In the genomic region with DNA sequence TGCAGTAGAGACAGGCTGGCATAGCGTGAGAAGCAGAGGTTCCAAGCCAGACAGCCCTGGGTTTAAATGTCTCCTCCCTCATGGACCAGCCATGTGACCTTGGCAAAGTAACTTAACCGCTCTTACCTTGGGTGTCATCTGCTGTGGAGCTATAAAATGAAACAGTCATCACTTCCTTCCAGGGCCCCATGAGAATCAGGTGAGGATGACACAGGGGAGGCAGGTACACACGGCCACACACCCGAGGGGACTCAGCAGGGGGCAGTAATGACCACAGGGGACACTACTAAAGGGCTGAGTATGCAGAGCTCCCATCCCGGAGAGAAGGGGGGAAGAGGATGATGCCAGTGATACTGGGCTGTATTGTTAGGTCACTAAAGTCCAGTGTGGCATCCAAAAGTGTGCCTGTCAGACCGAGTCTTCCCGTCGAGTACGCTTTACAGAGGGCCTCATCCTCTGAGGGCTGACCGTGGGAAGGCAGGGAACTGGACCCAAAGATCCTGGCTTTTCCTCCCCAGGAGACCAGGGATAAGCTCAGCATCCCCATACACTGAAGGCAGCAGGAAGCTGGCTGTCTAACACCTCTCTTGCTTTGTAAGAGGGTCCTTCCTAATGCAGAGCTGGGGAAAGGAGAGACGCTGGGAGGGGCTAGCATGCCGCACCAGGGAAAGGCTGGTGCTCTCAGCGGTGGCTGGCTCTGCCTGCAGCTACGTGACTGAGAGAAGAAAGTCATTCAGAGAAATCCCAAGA, we compare ENCODE assay signal across 20 cellular contexts.
DNase-seq lines count a peak whose midpoint lies in the region; ATAC-seq, FAIRE-seq and TF ChIP-seq lines count a peak whose summit lies in the region.
"Had no signal": no experiment of that assay in that cellular context is flagged by ENCODE, and none has a peak within 500 bp of the region (broad histone marks: within the 10 kb centered on the region; RNA-seq: fewer than 3 reads in every experiment).

No MANE protein-coding gene starts in this region.

- intact Hi-C loops in posterior vena cava (cut with DNase I), result loop anchor here in 1 of 2 donors (10.0 kb wide), 1 partner anchor 387 kb away; no protein-coding TSS in a partner anchor

- no peak for ATAC-seq in GM18517 (IDR thresholded peaks at IDR 0.05; ENCODE audit: unreplicated experiment)
- ATAC-seq: GM12878 had no signal

- H3K36me3 ChIP-seq in bronchial epithelial cell (ENCODE audit: control insufficient read depth, insufficient read depth, low read length), result no peaks in the 10 kb centered on the region
- H3K36me3 ChIP-seq: BLaER1 treated with 17β-estradiol and CSF1 and Interleukin-3, amounts not matched to agents 10 nM and 100 nM had no signal

- H3K36me3 Mint-ChIP-seq in T-helper 2 cell treated with Interferon-gamma antibody and Interleukin-4, amounts not matched to agents 5 μg/mL and 100 μg/mL, for 36 hours (ENCODE audit: low read depth), result no peaks in the 10 kb centered on the region
- H3K36me3 Mint-ChIP-seq: CD4-positive, alpha-beta memory T cell had no signal

- no peak overlapping the region for H3K27ac Mint-ChIP-seq in T-helper 2 cell treated with Interferon-gamma antibody and Interleukin-4, amounts not matched to agents 5 μg/mL and 100 μg/mL, for 36 hours
- H3K27ac Mint-ChIP-seq: CD4-positive, alpha-beta memory T cell had no signal

- H3K27me3 ChIP-seq in bronchial epithelial cell (ENCODE audit: control insufficient read depth, insufficient read depth, low read length), result peaks cover 2% of the 10 kb centered on the region

- peak; percentile 96 for FAIRE-seq in bronchial epithelial cell (lab: Jason Lieb, UNC)
- FAIRE-seq: GM12878 had no signal

- DNase-seq in NCI-H69 (lab: John Stamatoyannopoulos, UW) (peak; percentile 90), bronchial epithelial cell (ENCODE audit: low read depth) (no peak), islet precursor cell (peak; percentile 51), posterior vena cava (ENCODE audit: low spot score) (peak; percentile 42), KG1 (lab: John Stamatoyannopoulos, UW) (no peak), iPS-NIHi7 (ENCODE audit: extremely low spot score) (no peak)
- no peak for DNase-seq in T-helper 2 cell treated with Interferon-gamma antibody and Interleukin-4, amounts not matched to agents 5 μg/mL and 100 μg/mL, for 36 hours (ENCODE audit: low spot score)
- DNase-seq: Caco-2; CD4-positive, alpha-beta memory T cell; DND-41; KBM-7; NCI-H1092; NCI-H1436; NCI-H187 treated with DMSO at 0.1 percent for 48 hours; NCI-H2107; NCI-H524 treated with DMSO at 0.1 percent for 48 hours; Right ventricle myocardium superior had no signal

- H3K9me3 Mint-ChIP-seq in T-helper 2 cell treated with Interferon-gamma antibody and Interleukin-4, amounts not matched to agents 5 μg/mL and 100 μg/mL, for 36 hours, result no peaks in the 10 kb centered on the region

- TF ChIP-seq CTCF in bronchial epithelial cell (IDR thresholded peaks at IDR 0.05; ENCODE audit: insufficient read depth, low read length, severe bottlenecking), result no peak

- peaks cover 10% of the 10 kb centered on the region for H3K27me3 Mint-ChIP-seq in T-helper 2 cell treated with Interferon-gamma antibody and Interleukin-4, amounts not matched to agents 5 μg/mL and 100 μg/mL, for 36 hours (ENCODE audit: low read depth)

- H3K4me3 Mint-ChIP-seq in T-helper 2 cell treated with Interferon-gamma antibody and Interleukin-4, amounts not matched to agents 5 μg/mL and 100 μg/mL, for 36 hours, result no peak overlapping the region
- H3K4me3 Mint-ChIP-seq: CD4-positive, alpha-beta memory T cell had no signal

- no peak overlapping the region for H3K4me3 ChIP-seq in bronchial epithelial cell (ENCODE audit: low read depth, low read length)
- H3K4me3 ChIP-seq: BLaER1 treated with 17β-estradiol and CSF1 and Interleukin-3, amounts not matched to agents 10 nM and 100 nM; GM12878 had no signal

- no peaks in the 10 kb centered on the region for H3K4me1 Mint-ChIP-seq in T-helper 2 cell treated with Interferon-gamma antibody and Interleukin-4, amounts not matched to agents 5 μg/mL and 100 μg/mL, for 36 hours (ENCODE audit: low read depth)
- H3K4me1 Mint-ChIP-seq: CD4-positive, alpha-beta memory T cell had no signal

Comparison
In these comparisons a context has a peak if more than half of its experiments do, and no peak if none do; other contexts are left out.
1. DNase-seq: peak in NCI-H69 (single experiment), islet precursor cell (single experiment) and posterior vena cava (single experiment); none in bronchial epithelial cell (single experiment), T-helper 2 cell treated with Interferon-gamma antibody and Interleukin-4, amounts not matched to agents 5 μg/mL and 100 μg/mL, for 36 hours (single experiment), KG1 (single experiment) and iPS-NIHi7 (single experiment).